ENCODE assay signal across 17 cellular contexts in the genomic region with DNA sequence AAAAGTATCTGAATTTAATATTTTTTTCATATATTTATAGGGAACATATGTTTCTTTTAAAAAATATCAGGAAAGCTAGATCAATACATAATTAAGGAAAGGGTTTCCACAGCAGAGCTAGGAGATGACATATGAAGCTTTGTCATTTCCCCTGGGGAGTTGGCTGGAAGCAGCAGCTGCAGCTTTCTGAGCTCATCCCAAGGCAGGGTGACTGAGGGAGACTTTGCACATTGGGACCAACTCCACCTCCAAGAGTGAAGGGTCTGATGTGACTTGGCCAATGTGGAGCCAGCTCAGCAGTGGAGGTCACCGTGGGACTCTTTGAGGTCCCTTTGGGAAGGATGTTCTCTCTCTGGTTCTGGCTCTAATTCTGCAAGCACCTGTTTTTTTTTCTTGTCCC.
A peak's percentile ranks its signal among the peaks of the same experiment; 100 is the strongest.
DNase-seq lines count a peak whose midpoint lies in the region; ATAC-seq and TF ChIP-seq lines count a peak whose summit lies in the region.
"Had no signal": no experiment of that assay in that cellular context is flagged by ENCODE, and none has a peak within 500 bp of the region (broad histone marks: within the 10 kb centered on the region; RNA-seq: fewer than 3 reads in every experiment).

No MANE protein-coding gene starts in this region.

- H3K27ac Mint-ChIP-seq in CD8-positive, alpha-beta T cell, result no peak overlapping the region

- no peaks in the 10 kb centered on the region for H3K36me3 Mint-ChIP-seq in CD8-positive, alpha-beta T cell

- ATAC-seq in HG03175 (IDR thresholded peaks at IDR 0.05; ENCODE audit: unreplicated experiment), result no peak
- no peak for ATAC-seq in left lobe of liver
- ATAC-seq in CD8-positive, alpha-beta T cell, result no peak
- ATAC-seq: HCT116, K562 had no signal

- peaks cover 4% of the 10 kb centered on the region for H3K27me3 Mint-ChIP-seq in CD8-positive, alpha-beta T cell (ENCODE audit: low read depth)

- in situ Hi-C loops in GM23248 (cut with MboI), result no loop called here
- in situ Hi-C loops in mammary epithelial cell (cut with MboI; ENCODE audit: low sequenced_read_pairs in 2 of 2), result no loop called here

- intact Hi-C loops in mammary epithelial cell (cut with micrococcal nuclease), result no loop called here
- intact Hi-C loops in CD8-positive, alpha-beta T cell (cut with DNase I, micrococcal nuclease), result no loop called here

- no peak overlapping the region for H3K9ac ChIP-seq in GM23248
- H3K9ac ChIP-seq in mammary epithelial cell (ENCODE audit: insufficient read depth, low read length), result no peak overlapping the region

- H3K27ac ChIP-seq in GM23248 (no peak overlapping the region), mammary epithelial cell (ENCODE audit: insufficient read depth, low read depth, low read length) (no peak overlapping the region)
- no peak overlapping the region for H3K27ac ChIP-seq in CD8-positive, alpha-beta T cell (ENCODE audit: low read depth, low read length)
- H3K27ac ChIP-seq: C4-2B, SK-N-MC had no signal

- POLR2A ChIA-PET in CD8-positive, alpha-beta T cell (lab: Charles Lee), result no interaction called here

- H3K4me1 ChIP-seq in GM23248 (ENCODE audit: insufficient read depth), result no peaks in the 10 kb centered on the region
- H3K4me1 ChIP-seq in mammary epithelial cell (ENCODE audit: insufficient read depth, low read length), result no peaks in the 10 kb centered on the region
- no peaks in the 10 kb centered on the region for H3K4me1 ChIP-seq in CD8-positive, alpha-beta T cell (ENCODE audit: insufficient read depth, low read length)

- no peak overlapping the region for H3K4me3 Mint-ChIP-seq in CD8-positive, alpha-beta T cell

- TF ChIP-seq CTCF in mammary epithelial cell (conservative IDR thresholded peaks at IDR 0.05 in 1 of 2, IDR thresholded peaks at IDR 0.05 in 1 of 2; ENCODE audit: extremely low read depth in 1 of 2, insufficient read depth in 1 of 2, low read depth in 1 of 2, low read length in 2 of 2), result no peak
- TF ChIP-seq CTCF in CD8-positive, alpha-beta T cell (IDR thresholded peaks at IDR 0.05), result no peak

- no peaks in the 10 kb centered on the region for H3F3A ChIP-seq in GM23248 (ENCODE audit: insufficient read depth)

- H4K20me1 ChIP-seq in GM23248 (ENCODE audit: insufficient read depth), result no peaks in the 10 kb centered on the region
- H4K20me1 ChIP-seq in mammary epithelial cell (ENCODE audit: insufficient read depth, low read length), result no peaks in the 10 kb centered on the region

- dilution Hi-C loops in mammary epithelial cell (cut with HindIII; ENCODE audit: low sequenced_read_pairs), result no loop called here

- H2AFZ ChIP-seq in GM23248 (no peak overlapping the region), mammary epithelial cell (ENCODE audit: low read depth, low read length) (no peak overlapping the region)

- H3K27me3 ChIP-seq in GM23248 (replicated peaks; ENCODE audit: insufficient read depth), result no peaks in the 10 kb centered on the region
- H3K27me3 ChIP-seq in mammary epithelial cell (ENCODE audit: insufficient read depth, low read length), result no peaks in the 10 kb centered on the region
- no peaks in the 10 kb centered on the region for H3K27me3 ChIP-seq in CD8-positive, alpha-beta T cell (ENCODE audit: insufficient read depth, low read length)

- CTCF ChIA-PET in mammary epithelial cell (lab: Charles Lee; ENCODE audit: low non-redundant PET), result interaction anchor here (0.5 kb wide), 1 partner anchor 54 kb away, joined by 3 read pairs; no protein-coding TSS in a partner anchor
- CTCF ChIA-PET in CD8-positive, alpha-beta T cell (lab: Charles Lee), result no interaction called here

- no peaks in the 10 kb centered on the region for H3K4me1 Mint-ChIP-seq in CD8-positive, alpha-beta T cell (ENCODE audit: low read depth)

- no peaks in the 10 kb centered on the region for H3K9me3 Mint-ChIP-seq in CD8-positive, alpha-beta T cell

- no TSS peak for BruUV-seq in mammary epithelial cell (replicated peaks; lab: Mats Ljungman, UMichigan)

- DNase-seq in GM23248 (peak; percentile 13), NCI-H1092 treated with DMSO at 0.1 percent for 48 hours (lab: John Stamatoyannopoulos, UW) (peak; percentile 14), NCI-H524 treated with DMSO at 0.1 percent for 48 hours (lab: John Stamatoyannopoulos, UW) (peak; percentile 78), myocyte (ENCODE audit: low read depth) (peak; percentile 76), left lobe of liver (ENCODE audit: low spot score) (no peak), mammary epithelial cell (no peak)
- no peak for DNase-seq in CD8-positive, alpha-beta T cell
- DNase-seq: AML-193, GDM1, NCI-H526 treated with DMSO at 0.1 percent for 48 hours, OCI-M1, Right ventricle myocardium superior had no signal

- H3K9me2 ChIP-seq in GM23248 (ENCODE audit: insufficient read depth), result no peaks in the 10 kb centered on the region

- H3K9me3 ChIP-seq in GM23248 (ENCODE audit: low read depth) (no peaks in the 10 kb centered on the region), mammary epithelial cell (replicated peaks; ENCODE audit: insufficient read depth, low read length) (no peaks in the 10 kb centered on the region)
- no peaks in the 10 kb centered on the region for H3K9me3 ChIP-seq in CD8-positive, alpha-beta T cell (ENCODE audit: low read length)

- H3K4me2 ChIP-seq in GM23248 (ENCODE audit: unreplicated experiment) (no peak overlapping the region), mammary epithelial cell (ENCODE audit: insufficient read depth, low read depth, low read length) (no peak overlapping the region)

- H3K4me3 ChIP-seq in GM23248 (no peak overlapping the region), mammary epithelial cell (replicated peaks in 1 of 3; ENCODE audit: insufficient read depth in 1 of 3, low read depth in 2 of 3, low read length in 3 of 3) (no peak overlapping the region)
- no peak overlapping the region for H3K4me3 ChIP-seq in CD8-positive, alpha-beta T cell (ENCODE audit: low read depth, low read length)
- H3K4me3 ChIP-seq: K562, SK-N-MC had no signal

- 36 to 38% methylated on average over 1 of the region's 1 CpG for WGBS in GM23248 (ENCODE audit: low coverage in 1 of 2, low lambda C conversion rate in 2 of 2, missing lambda C conversion rate in 2 of 2), 2 experiments
- 89% methylated on average over 1 of the region's 1 CpG for WGBS in mammary epithelial cell (ENCODE audit: low coverage, missing lambda C conversion rate)

- no peaks in the 10 kb centered on the region for H3K79me2 ChIP-seq in GM23248 (ENCODE audit: insufficient read depth)
- no peaks in the 10 kb centered on the region for H3K79me2 ChIP-seq in mammary epithelial cell (ENCODE audit: insufficient read depth, low read length)

- no peaks in the 10 kb centered on the region for H3K36me3 ChIP-seq in GM23248 (ENCODE audit: low read depth)
- no peaks in the 10 kb centered on the region for H3K36me3 ChIP-seq in mammary epithelial cell (ENCODE audit: insufficient read depth, low read length)
- H3K36me3 ChIP-seq in CD8-positive, alpha-beta T cell (ENCODE audit: insufficient read depth, low read length), result no peaks in the 10 kb centered on the region

Comparison
In these comparisons a context has a peak if more than half of its experiments do, and no peak if none do; other contexts are left out.
1. DNase-seq: peak in GM23248 (single experiment), NCI-H1092 treated with DMSO at 0.1 percent for 48 hours (single experiment), NCI-H524 treated with DMSO at 0.1 percent for 48 hours (single experiment) and myocyte (single experiment); none in left lobe of liver (single experiment), mammary epithelial cell (single experiment) and CD8-positive, alpha-beta T cell (0 of 7).